ENCODE assay signal across 19 cellular contexts in the genomic region with DNA sequence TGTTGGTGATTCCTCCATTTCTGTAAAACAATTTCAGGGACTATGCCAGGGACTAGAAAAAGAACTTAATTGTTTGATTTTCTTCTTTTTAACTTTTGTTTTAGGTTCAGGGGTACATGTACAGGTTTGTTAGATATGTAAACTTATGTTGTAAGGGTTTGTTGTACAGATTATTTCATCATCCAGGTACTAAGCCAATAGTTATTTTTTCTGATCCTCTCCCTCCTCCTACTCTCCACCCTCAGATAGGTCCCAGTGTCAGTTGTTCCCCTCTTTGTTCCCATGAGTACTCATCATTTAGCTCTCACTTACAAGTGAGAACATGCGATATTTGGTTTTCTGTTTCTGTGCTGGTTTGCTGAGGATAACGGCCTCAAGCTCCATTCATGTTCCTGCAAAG.
A peak's percentile ranks its signal among the peaks of the same experiment; 100 is the strongest.
DNase-seq lines count a peak whose midpoint lies in the region; ATAC-seq, FAIRE-seq and TF ChIP-seq lines count a peak whose summit lies in the region.
"Had no signal": no experiment of that assay in that cellular context is flagged by ENCODE, and none has a peak within 500 bp of the region (broad histone marks: within the 10 kb centered on the region; RNA-seq: fewer than 3 reads in every experiment).

No MANE protein-coding gene starts in this region.

- H3K4me1 ChIP-seq in liver (ENCODE audit: control insufficient read depth in 4 of 4, insufficient read depth in 4 of 4, low read length in 3 of 4) (peaks cover 9 to 58% (median 37%) of the 10 kb centered on the region in 4 donors), HepG2 (ENCODE audit: insufficient read depth, low read length) (peaks cover 12% of the 10 kb centered on the region), right lobe of liver (peaks cover 0 to 54% (median 23%) of the 10 kb centered on the region in 4 donors), thyroid gland (no peaks in the 10 kb centered on the region)

- no peak for TF ChIP-seq CTCF in liver (IDR thresholded peaks at IDR 0.05; ENCODE audit: low read depth, low read length, missing input control)
- no peak for TF ChIP-seq CTCF in HepG2 (CRISPR knock-in tag; IDR thresholded peaks at IDR 0.05)
- TF ChIP-seq CTCF in bronchial epithelial cell (IDR thresholded peaks at IDR 0.05; ENCODE audit: insufficient read depth, low read length, severe bottlenecking): no peak
- TF ChIP-seq CTCF in right lobe of liver (IDR thresholded peaks at IDR 0.05): no peak
- no peak for TF ChIP-seq CTCF in thyroid gland (IDR thresholded peaks at IDR 0.05)

- CTCF ChIA-PET in HepG2 (lab: Yijun Ruan, JAX; ENCODE audit: low intra/inter-chr PET ratio, low total read pairs) (no interaction called here), T-cell (lab: Charles Lee) (no interaction called here)

- no TSS peak for BruUV-seq in HepG2 (replicated peaks; lab: Mats Ljungman, UMichigan)

- no peak overlapping the region for H3K4me3 Mint-ChIP-seq in T-cell
- H3K4me3 Mint-ChIP-seq: CD4-positive, alpha-beta memory T cell had no signal

- 54% methylated on average over 2 of the region's 2 CpGs for whole genome bisulfite sequencing in liver
- 30% methylated on average over 2 of the region's 2 CpGs for WGBS in HepG2 (ENCODE audit: low lambda C conversion rate)
- WGBS in right lobe of liver (ENCODE audit: insufficient coverage, low coverage, low lambda C conversion rate, missing lambda C conversion rate): 22% methylated on average over 2 of the region's 2 CpGs
- WGBS in thyroid gland, 2 donors: 95 to 97% methylated on average over 2 of the region's 2 CpGs

- ATAC-seq in HepG2: no peak
- ATAC-seq in right lobe of liver: peak; percentile 16 to 74 (median 43)
- no peak for ATAC-seq in T-cell (replicated peaks in 1 of 4)

- TF ChIP-seq RAD21 in liver (IDR thresholded peaks at IDR 0.05) (peak; percentile 17 to 36), HepG2 (CRISPR knock-in tag; IDR thresholded peaks at IDR 0.05) (no peak)

- no peaks in the 10 kb centered on the region for H4K20me1 ChIP-seq in HepG2 (ENCODE audit: insufficient read depth, low read length)

- no peaks in the 10 kb centered on the region for H3K27me3 ChIP-seq in liver (ENCODE audit: control insufficient read depth in 4 of 4, insufficient read depth in 4 of 4, low read length in 3 of 4)
- H3K27me3 ChIP-seq in HepG2 (ENCODE audit: control insufficient read depth in 1 of 2, insufficient read depth in 2 of 2, low read length in 2 of 2): no peaks in the 10 kb centered on the region; a peak in 1 of 5 replicates
- H3K27me3 ChIP-seq in bronchial epithelial cell (ENCODE audit: control insufficient read depth, insufficient read depth, low read length): no peaks in the 10 kb centered on the region
- H3K27me3 ChIP-seq in right lobe of liver: no peaks in the 10 kb centered on the region
- H3K27me3 ChIP-seq in thyroid gland: no peaks in the 10 kb centered on the region

- in situ Hi-C loops in HepG2 (cut with HindIII; ENCODE audit: extremely low pct_ligation_motif_present, low pct_unique_long_range_greater_than_20kb): no loop called here

- no peak overlapping the region for H2AFZ ChIP-seq in HepG2 (ENCODE audit: low read length)

- no peaks in the 10 kb centered on the region for H3K4me1 Mint-ChIP-seq in T-cell
- H3K4me1 Mint-ChIP-seq: CD4-positive, alpha-beta memory T cell had no signal

- H3K79me2 ChIP-seq in HepG2 (ENCODE audit: insufficient read depth, low read length): no peaks in the 10 kb centered on the region

- H3K36me3 ChIP-seq in liver (ENCODE audit: control insufficient read depth in 4 of 4, insufficient read depth in 3 of 4, low read depth in 1 of 4, low read length in 3 of 4) (no peaks in the 10 kb centered on the region), HepG2 (replicated peaks in 1 of 2; ENCODE audit: control insufficient read depth in 1 of 2, insufficient read depth in 2 of 2, low read length in 2 of 2) (no peaks in the 10 kb centered on the region), bronchial epithelial cell (ENCODE audit: control insufficient read depth, insufficient read depth, low read length) (no peaks in the 10 kb centered on the region), right lobe of liver (no peaks in the 10 kb centered on the region), thyroid gland (no peaks in the 10 kb centered on the region)

- H3K9ac ChIP-seq in liver (ENCODE audit: low read depth in 1 of 2, low read length in 2 of 2) (no peak overlapping the region), HepG2 (ENCODE audit: insufficient read depth, low read depth, low read length) (no peak overlapping the region)

- peaks cover 0 to 4% (median 0%) of the 10 kb centered on the region in 4 donors for H3K9me3 ChIP-seq in liver (ENCODE audit: control insufficient read depth in 4 of 4, low read length in 3 of 4)
- no peaks in the 10 kb centered on the region; the same call in 1 of the 2 replicates for H3K9me3 ChIP-seq in HepG2 (ENCODE audit: low read length)
- no peaks in the 10 kb centered on the region for H3K9me3 ChIP-seq in right lobe of liver
- no peaks in the 10 kb centered on the region for H3K9me3 ChIP-seq in thyroid gland

- no peak for FAIRE-seq in HepG2 (lab: Jason Lieb, UNC)
- FAIRE-seq in bronchial epithelial cell (lab: Jason Lieb, UNC): no peak
- FAIRE-seq: GM12891, GM18507, H1 had no signal

- no peak overlapping the region for H3K4me2 ChIP-seq in HepG2 (ENCODE audit: low read depth, low read length)

- H3K27ac Mint-ChIP-seq in T-cell: no peak overlapping the region
- H3K27ac Mint-ChIP-seq: CD4-positive, alpha-beta memory T cell had no signal

- no peak for TF ChIP-seq POLR2A in HepG2 (IDR thresholded peaks at IDR 0.05; ENCODE audit: insufficient read depth in 1 of 2, low read depth in 2 of 2, low read length in 2 of 2)
- no peak for TF ChIP-seq POLR2A in right lobe of liver (IDR thresholded peaks at IDR 0.05)
- TF ChIP-seq POLR2A in thyroid gland (IDR thresholded peaks at IDR 0.05): no peak

- H3K27ac ChIP-seq in liver (ENCODE audit: low read depth in 1 of 2, low read length in 2 of 2): peak overlapping the region; percentile 33 to 54
- H3K27ac ChIP-seq in HepG2 (ENCODE audit: extremely low read length, insufficient read depth, low read length): no peak overlapping the region
- peak overlapping the region; percentile 20 for H3K27ac ChIP-seq in epithelial cell of prostate
- H3K27ac ChIP-seq in right lobe of liver: peak overlapping the region in 1 of 3 donors; percentile 18
- no peak overlapping the region for H3K27ac ChIP-seq in thyroid gland

- POLR2A ChIA-PET in HepG2 (lab: Yijun Ruan, JAX): no interaction called here
- POLR2A ChIA-PET in T-cell (lab: Charles Lee): no interaction called here

- intact Hi-C loops in HepG2 (cut with micrococcal nuclease; ENCODE audit: unreplicated experiment) (no loop called here), right lobe of liver (cut with DNase I) (no loop called here), thyroid gland (cut with DNase I) (no loop called here)

- peak overlapping the region in 1 of 3 donors; percentile 41 for H3K4me3 ChIP-seq in liver (ENCODE audit: low read depth in 1 of 3, low read length in 3 of 3)
- no peak overlapping the region for H3K4me3 ChIP-seq in HepG2 (replicated peaks in 1 of 3; ENCODE audit: insufficient read depth in 1 of 3, low read depth in 2 of 3, low read length in 3 of 3)
- no peak overlapping the region for H3K4me3 ChIP-seq in bronchial epithelial cell (ENCODE audit: low read depth, low read length)
- no peak overlapping the region for H3K4me3 ChIP-seq in right lobe of liver
- H3K4me3 ChIP-seq in thyroid gland (replicated peaks in 1 of 3): no peak overlapping the region

- TF ChIP-seq EP300 in HepG2 (IDR thresholded peaks at IDR 0.05; ENCODE audit: low read depth in 2 of 2, low read length in 2 of 2) (no peak), HepG2 (CRISPR knock-in tag; IDR thresholded peaks at IDR 0.05; ENCODE audit: borderline replicate concordance) (no peak)

- H3K27me3 Mint-ChIP-seq in T-cell: peaks cover 10 to 11% of the 10 kb centered on the region in 2 donors

- DNase-seq in HepG2 (ENCODE audit: low spot score): no peak
- DNase-seq in bronchial epithelial cell (ENCODE audit: low read depth): peak; percentile 66
- no peak for DNase-seq in epithelial cell of prostate (ENCODE audit: low read depth, low spot score)
- DNase-seq in right lobe of liver: no peak
- DNase-seq in thyroid gland: no peak
- DNase-seq in DMS79 treated with DMSO at 0.1 percent for 48 hours (lab: John Stamatoyannopoulos, UW): no peak
- DNase-seq in T-cell: no peak
- DNase-seq: 8988T; C1 segment of cervical spinal cord; Calu3; CD4-positive, alpha-beta memory T cell; COR-L47; GF-D8; H7; HCEC 1CT had no signal

- H3K9me3 Mint-ChIP-seq in T-cell: no peaks in the 10 kb centered on the region

- no peaks in the 10 kb centered on the region for H3K36me3 Mint-ChIP-seq in T-cell
- H3K36me3 Mint-ChIP-seq: CD4-positive, alpha-beta memory T cell had no signal

TF ChIP-seq in liver, 16 proteins besides CTCF, POLR2A, EP300 and RAD21 (continues in another document):
- no peak for TF ChIP-seq TAF1 (conservative IDR thresholded peaks at IDR 0.05)

TF ChIP-seq in HepG2, 621 proteins besides CTCF, POLR2A, EP300 and RAD21:
- TF ChIP-seq KLF12 (CRISPR knock-in tag; IDR thresholded peaks at IDR 0.05; ENCODE audit: borderline replicate concordance) (no peak), ZNF234 (CRISPR knock-in tag; conservative IDR thresholded peaks at IDR 0.05) (no peak), ZNF333 (CRISPR knock-in tag; IDR thresholded peaks at IDR 0.05; ENCODE audit: borderline replicate concordance) (no peak), ZFX (CRISPR knock-in tag; IDR thresholded peaks at IDR 0.05; ENCODE audit: low read depth) (no peak)
TF ChIP-seq in HepG2: peak in this region for 0.

Comparison
In these comparisons a context has a peak if more than half of its experiments do, and no peak if none do; other contexts are left out.
1. H3K27ac ChIP-seq: peak in liver (2 of 2) and epithelial cell of prostate (single experiment); none in HepG2 (single experiment) and thyroid gland (0 of 3).
2. ATAC-seq: peak in right lobe of liver (4 of 4); none in HepG2 (single experiment) and T-cell (0 of 4).